Comparison of ENCODE assay signal across 19 cellular contexts in the genomic region with DNA sequence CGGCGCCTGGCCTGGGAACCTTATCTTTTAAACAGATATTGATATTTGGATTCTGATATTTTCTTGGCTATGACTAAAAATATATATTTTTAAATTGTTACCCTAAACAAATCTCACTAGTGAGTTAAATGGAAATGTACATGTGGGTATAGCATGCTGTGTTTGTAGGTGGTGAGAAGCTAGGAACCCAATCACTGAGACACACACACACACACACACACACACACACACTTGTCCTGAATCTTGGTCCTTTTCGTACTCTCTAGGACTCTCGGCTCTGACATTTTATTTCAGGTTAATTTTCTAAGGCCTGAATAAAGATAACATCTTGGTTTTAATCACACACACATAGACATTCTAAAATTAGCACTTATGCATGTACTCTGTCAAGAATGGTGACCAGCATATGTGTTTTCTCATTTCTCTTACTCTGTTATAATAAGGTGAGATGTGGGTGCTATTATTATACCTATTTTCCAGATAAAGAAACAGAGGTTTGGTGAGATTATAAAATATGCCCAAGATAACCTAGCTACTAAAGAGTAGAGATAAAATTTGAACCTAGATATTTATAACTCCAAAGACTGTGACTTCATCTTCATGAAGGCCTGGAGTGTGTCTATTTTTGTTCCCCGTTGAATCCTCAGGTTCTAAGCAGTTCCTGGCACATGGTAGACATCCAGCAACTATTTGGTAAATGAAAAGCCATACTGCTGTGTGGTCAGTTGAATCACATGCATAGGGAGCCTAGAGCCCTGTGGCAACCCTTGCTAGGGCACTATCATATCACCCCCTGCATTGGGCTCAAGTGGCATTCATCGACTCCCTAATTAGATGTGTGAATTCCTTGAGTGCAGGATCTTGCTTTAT.
"Had no signal": no experiment of that assay in that cellular context is flagged by ENCODE, and none has a peak within 500 bp of the region (broad histone marks: within the 10 kb centered on the region; RNA-seq: fewer than 3 reads in every experiment).

No MANE protein-coding gene starts in this region.

- DNase-seq: dorsolateral prefrontal cortex; effector CD4-positive, alpha-beta T cell; head of caudate nucleus; hippocampal formation; left cardiac atrium; left lung; lower lobe of right lung; natural killer cell; occipital lobe; pancreas; sigmoid colon; small intestine; stimulated activated CD4-positive, alpha-beta T cell treated with anti-CD3 and anti-CD28 coated beads, Interleukin-15, amount 100 ng/mL, for 24 hours; stimulated activated CD4-positive, alpha-beta T cell treated with anti-CD3 and anti-CD28 coated beads, Interleukin-2, amount 100 ng/mL, for 48 hours; stimulated activated naive B cell treated with anti-CD40 and anti-IgM and Interleukin-4, amounts not matched to agents 10 μg/mL and 1 μg/mL and 100 μg/mL, for 72 hours; upper lobe of left lung had no signal

- H3K27me3 ChIP-seq: dorsolateral prefrontal cortex, left lung, pancreas, sigmoid colon, tibial nerve, upper lobe of left lung had no signal

- H3K27ac ChIP-seq: dorsolateral prefrontal cortex, left lung, lower lobe of right lung, pancreas, sigmoid colon, thoracic aorta, tibial nerve, upper lobe of left lung had no signal

- H3K4me3 ChIP-seq: dorsolateral prefrontal cortex, left lung, lower lobe of right lung, pancreas, sigmoid colon, thoracic aorta, tibial nerve, upper lobe of left lung had no signal

- H3K9me3 Mint-ChIP-seq: natural killer cell; stimulated activated naive CD8-positive, alpha-beta T cell treated with anti-CD3 and anti-CD28 coated beads, Interleukin-15, Interleukin-2, amounts not matched to agents 100 ng/mL and 50 ng/mL, for 24 hours had no signal

- H3K4me1 ChIP-seq: left lung, lower lobe of right lung, pancreas, sigmoid colon, tibial nerve, upper lobe of left lung had no signal

- H3K4me3 Mint-ChIP-seq: natural killer cell; stimulated activated naive B cell treated with anti-CD40 and anti-IgM and Interleukin-4, amounts not matched to agents 10 μg/mL and 1 μg/mL and 100 μg/mL, for 72 hours; stimulated activated naive CD8-positive, alpha-beta T cell treated with anti-CD3 and anti-CD28 coated beads, Interleukin-15, Interleukin-2, amounts not matched to agents 100 ng/mL and 50 ng/mL, for 24 hours had no signal

- ATAC-seq: left lung; lower lobe of right lung; natural killer cell; pancreas; stimulated activated naive B cell treated with anti-CD40 and anti-IgM and Interleukin-4, amounts not matched to agents 10 μg/mL and 1 μg/mL and 100 μg/mL, for 72 hours had no signal

- H3K27ac Mint-ChIP-seq: natural killer cell; stimulated activated naive B cell treated with anti-CD40 and anti-IgM and Interleukin-4, amounts not matched to agents 10 μg/mL and 1 μg/mL and 100 μg/mL, for 72 hours; stimulated activated naive CD8-positive, alpha-beta T cell treated with anti-CD3 and anti-CD28 coated beads, Interleukin-15, Interleukin-2, amounts not matched to agents 100 ng/mL and 50 ng/mL, for 24 hours had no signal

- H3K9me3 ChIP-seq: left lung, lower lobe of right lung, pancreas, sigmoid colon, thoracic aorta, tibial nerve, upper lobe of left lung had no signal

- H3K36me3 ChIP-seq: left lung, lower lobe of right lung, pancreas, sigmoid colon, thoracic aorta, tibial nerve, upper lobe of left lung had no signal

- H3K4me1 Mint-ChIP-seq: natural killer cell; stimulated activated naive B cell treated with anti-CD40 and anti-IgM and Interleukin-4, amounts not matched to agents 10 μg/mL and 1 μg/mL and 100 μg/mL, for 72 hours had no signal

- H3K36me3 Mint-ChIP-seq: natural killer cell; stimulated activated naive B cell treated with anti-CD40 and anti-IgM and Interleukin-4, amounts not matched to agents 10 μg/mL and 1 μg/mL and 100 μg/mL, for 72 hours had no signal
